ENCODE assay signal across 29 cellular contexts in the genomic region with DNA sequence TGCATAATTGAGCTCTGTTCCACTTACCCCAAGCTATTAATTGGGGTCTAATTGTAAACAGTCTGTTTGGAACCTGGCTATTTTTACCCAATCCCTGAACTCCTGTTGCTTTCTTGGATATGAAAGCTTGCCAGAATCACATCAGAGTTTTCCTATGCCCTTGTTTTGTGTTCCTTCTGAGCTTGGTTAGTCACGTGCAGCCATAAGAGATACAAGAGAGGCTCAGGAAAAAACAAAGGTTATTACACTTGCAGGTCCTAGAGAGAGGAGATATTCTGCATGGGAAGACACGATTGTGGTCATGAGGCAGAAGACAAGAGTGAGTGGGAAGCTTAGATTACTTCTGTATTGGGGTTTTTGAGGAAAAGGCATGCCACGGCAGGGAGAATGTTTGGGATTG.
"Had no signal": no experiment of that assay in that cellular context is flagged by ENCODE, and none has a peak within 500 bp of the region (broad histone marks: within the 10 kb centered on the region; RNA-seq: fewer than 3 reads in every experiment).

No MANE protein-coding gene starts in this region.

- ATAC-seq: gastrocnemius medialis; mucosa of descending colon; natural killer cell treated with Interleukin-12 subunit alpha and Interleukin-12 subunit beta and Interleukin-15 and Interleukin-18, amount 100 ng/mL, for 72 hours; sciatic nerve; stimulated activated naive CD8-positive, alpha-beta T cell treated with anti-CD3 and anti-CD28 coated beads, Interleukin-15, amount 100 ng/mL, for 72 hours; upper lobe of right lung had no signal

- H3K27ac ChIP-seq: colonic mucosa, gastrocnemius medialis, neural progenitor cell, parathyroid adenoma, suprapubic skin, transverse colon, upper lobe of right lung, uterus had no signal

- H3K27ac Mint-ChIP-seq: dendritic cell treated with granulocyte-macrophage colony-stimulating factor and Interleukin-4, amounts not matched to agents 40 ng/mL and 50 ng/mL, for 4 days; immature natural killer cell; memory B cell; mesothelial cell of epicardium; naive B cell; natural killer cell treated with Interleukin-12 subunit alpha and Interleukin-12 subunit beta and Interleukin-15 and Interleukin-18, amount 100 ng/mL, for 72 hours; neural progenitor cell; progenitor cell of endocrine pancreas; stimulated activated naive CD8-positive, alpha-beta T cell treated with anti-CD3 and anti-CD28 coated beads, Interleukin-15, amount 100 ng/mL, for 72 hours had no signal

- H3K9ac ChIP-seq: neural progenitor cell, parathyroid adenoma had no signal

- H3K4me2 ChIP-seq: neural progenitor cell, smooth muscle cell had no signal

- H3K4me1 Mint-ChIP-seq: central memory CD8-positive, alpha-beta T cell; immature natural killer cell; memory B cell; naive B cell; stimulated activated naive CD8-positive, alpha-beta T cell treated with anti-CD3 and anti-CD28 coated beads, Interleukin-15, amount 100 ng/mL, for 72 hours had no signal

- H3K79me2 ChIP-seq: parathyroid adenoma had no signal

- H3K9me3 ChIP-seq: colonic mucosa, gastrocnemius medialis, mucosa of descending colon, suprapubic skin, transverse colon, upper lobe of right lung, uterus had no signal

- H3K36me3 ChIP-seq: colonic mucosa, gastrocnemius medialis, neural progenitor cell, suprapubic skin, transverse colon, upper lobe of right lung, uterus had no signal

- H3K27me3 Mint-ChIP-seq: central memory CD8-positive, alpha-beta T cell; naive B cell; progenitor cell of endocrine pancreas; stimulated activated naive CD8-positive, alpha-beta T cell treated with anti-CD3 and anti-CD28 coated beads, Interleukin-15, amount 100 ng/mL, for 72 hours had no signal

- H3K4me3 Mint-ChIP-seq: central memory CD8-positive, alpha-beta T cell; dendritic cell treated with granulocyte-macrophage colony-stimulating factor and Interleukin-4, amounts not matched to agents 40 ng/mL and 50 ng/mL, for 4 days; immature natural killer cell; memory B cell; mesothelial cell of epicardium; naive B cell; natural killer cell treated with Interleukin-12 subunit alpha and Interleukin-12 subunit beta and Interleukin-15 and Interleukin-18, amount 100 ng/mL, for 72 hours; neural progenitor cell; stimulated activated naive CD8-positive, alpha-beta T cell treated with anti-CD3 and anti-CD28 coated beads, Interleukin-15, amount 100 ng/mL, for 72 hours had no signal

- DNase-seq: colonic mucosa; effector CD8-positive, alpha-beta T cell; gastrocnemius medialis; hypothalamus; immature natural killer cell; islet precursor cell; mucosa of descending colon; naive B cell; stimulated activated CD4-positive, alpha-beta T cell treated with anti-CD3 and anti-CD28 coated beads, Interleukin-12 subunit alpha, Interleukin-12 subunit beta, amount 100 ng/mL, for 4 hours; stimulated activated CD4-positive, alpha-beta T cell treated with anti-CD3 and anti-CD28 coated beads, Interleukin-1b, Interleukin-23, amount 100 ng/mL, for 48 hours; stimulated activated CD4-positive, alpha-beta T cell treated with anti-CD3 and anti-CD28 coated beads, Interleukin-4, amount 100 ng/mL, for 1 hour; stimulated activated CD8-positive, alpha-beta memory T cell treated with anti-CD3 and anti-CD28 coated beads, Interleukin-4, amount 100 ng/mL, for 48 hours; stimulated activated naive CD4-positive, alpha-beta T cell; stimulated activated naive CD8-positive, alpha-beta T cell treated with anti-CD3 and anti-CD28 coated beads, Interleukin-15, amount 100 ng/mL, for 72 hours; transverse colon; upper lobe of right lung; uterus had no signal

- H3K4me3 ChIP-seq: colonic mucosa, gastrocnemius medialis, lung, mucosa of descending colon, neural progenitor cell, smooth muscle cell, suprapubic skin, transverse colon, upper lobe of right lung, uterus had no signal

- H3K4me1 ChIP-seq: colonic mucosa, gastrocnemius medialis, parathyroid adenoma, suprapubic skin, transverse colon, upper lobe of right lung, uterus had no signal

- H3K27me3 ChIP-seq: colonic mucosa, gastrocnemius medialis, neural progenitor cell, suprapubic skin, transverse colon, upper lobe of right lung, uterus had no signal
